ENCODE assay signal across 8 cellular contexts in genomic region chr20:47196091-47197081, GRCh38.
DNase-seq lines count a peak whose midpoint lies in the region; ATAC-seq, FAIRE-seq and TF ChIP-seq lines count a peak whose summit lies in the region.

No MANE protein-coding gene starts in this region.

- 33% methylated on average over 24 of the region's 34 CpGs for WGBS in HepG2 (ENCODE audit: low lambda C conversion rate)

- POLR2A ChIA-PET in HepG2 (lab: Yijun Ruan, JAX) = interaction anchor here (0.9 to 1.3 kb wide), 3 partner anchors 160 to 188 kb away, joined by 4 to 10 read pairs (median 8); partner anchors contain the start of gene ZMYND8

- in situ Hi-C loops in HepG2 (cut with HindIII; ENCODE audit: extremely low pct_ligation_motif_present, low pct_unique_long_range_greater_than_20kb) = loop anchor here (5.0 to 10.0 kb wide), 2 partner anchors 186 to 428 kb away; no protein-coding TSS in a partner anchor

- H2AFZ ChIP-seq in HepG2 (ENCODE audit: low read length) = peak overlapping the region; percentile 85

- no peaks in the 10 kb centered on the region for H3K79me2 ChIP-seq in HepG2 (ENCODE audit: insufficient read depth, low read length)

- BruUV-seq in HepG2 (replicated peaks; lab: Mats Ljungman, UMichigan) = no TSS peak

- H3K4me1 ChIP-seq in HepG2 (ENCODE audit: insufficient read depth, low read length) = peaks cover 41% of the 10 kb centered on the region

- peak; percentile 99 for TF ChIP-seq RAD21 in HepG2 (CRISPR knock-in tag; IDR thresholded peaks at IDR 0.05)

- ATAC-seq in GM21515 (IDR thresholded peaks at IDR 0.05; ENCODE audit: unreplicated experiment) = peak; percentile 59
- peak; percentile 56 for ATAC-seq in HepG2
- ATAC-seq in GM18870 (IDR thresholded peaks at IDR 0.05; ENCODE audit: unreplicated experiment) = no peak

- no peak for TF ChIP-seq EP300 in HepG2 (IDR thresholded peaks at IDR 0.05; ENCODE audit: low read depth in 2 of 2, low read length in 2 of 2)
- peak; percentile 73 for TF ChIP-seq EP300 in HepG2 (CRISPR knock-in tag; IDR thresholded peaks at IDR 0.05; ENCODE audit: borderline replicate concordance)

- no peak for TF ChIP-seq POLR2A in HepG2 (IDR thresholded peaks at IDR 0.05; ENCODE audit: insufficient read depth in 1 of 2, low read depth in 2 of 2, low read length in 2 of 2)

- FAIRE-seq in HepG2 (lab: Jason Lieb, UNC) = peak; percentile 39

- H3K4me2 ChIP-seq in HepG2 (ENCODE audit: low read depth, low read length) = peak overlapping the region; percentile 95

- intact Hi-C loops in HepG2 (cut with micrococcal nuclease; ENCODE audit: unreplicated experiment) = loop anchor here (1.0 to 2.0 kb wide), 3 partner anchors 77 to 424 kb away; no protein-coding TSS in a partner anchor

- no peaks in the 10 kb centered on the region for H4K20me1 ChIP-seq in HepG2 (ENCODE audit: insufficient read depth, low read length)

- H3K9me3 ChIP-seq in HepG2 (ENCODE audit: low read length) = no peaks in the 10 kb centered on the region

- no peak overlapping the region; the same call in 1 of the 2 replicates for H3K9ac ChIP-seq in HepG2 (ENCODE audit: insufficient read depth, low read depth, low read length)

- H3K27me3 ChIP-seq in HepG2 (ENCODE audit: control insufficient read depth in 1 of 2, insufficient read depth in 2 of 2, low read length in 2 of 2) = peaks cover 0 to 7% of the 10 kb centered on the region in 2 experiments; a peak in 3 of 5 replicates

- no peaks in the 10 kb centered on the region for H3K36me3 ChIP-seq in HepG2 (replicated peaks in 1 of 2; ENCODE audit: control insufficient read depth in 1 of 2, insufficient read depth in 2 of 2, low read length in 2 of 2)

- peak; percentile 69 for DNase-seq in Ammon's horn (ENCODE audit: low spot score)
- peak; percentile 72 for DNase-seq in NCI-H2171 treated with DMSO at 0.1 percent for 48 hours (lab: John Stamatoyannopoulos, UW)
- DNase-seq in activated CD4-positive, alpha-beta T cell treated with anti-CD3 and anti-CD28 coated beads for 24 hours (ENCODE audit: low read depth in 2 of 2) = peak; percentile 48 to 78
- peak; percentile 77 for DNase-seq in cerebellar cortex (ENCODE audit: low spot score)
- peak; percentile 70 for DNase-seq in HepG2 (ENCODE audit: low spot score)
- DNase-seq in stimulated activated CD4-positive, alpha-beta T cell treated with anti-CD3 and anti-CD28 coated beads, Interleukin-4, amount 100 ng/mL, for 24 hours = peak; percentile 80

- H3K4me3 ChIP-seq in HepG2 (replicated peaks in 1 of 3; ENCODE audit: insufficient read depth in 1 of 3, low read depth in 2 of 3, low read length in 3 of 3) = peak overlapping the region; percentile 15 to 64 (median 44); a peak in 5 of 6 replicates

- no peak overlapping the region for H3K27ac ChIP-seq in HepG2 (ENCODE audit: extremely low read length, insufficient read depth, low read length)

- CTCF ChIA-PET in HepG2 (lab: Yijun Ruan, JAX; ENCODE audit: low intra/inter-chr PET ratio, low total read pairs) = interaction anchor here (1.0 to 4.1 kb wide), 5 partner anchors 9 to 425 kb away, joined by 5 to 57 read pairs (median 7); no protein-coding TSS in a partner anchor

- peak; percentile 99 for TF ChIP-seq CTCF in HepG2 (CRISPR knock-in tag; IDR thresholded peaks at IDR 0.05)

TF ChIP-seq in HepG2, 621 proteins besides CTCF, POLR2A, EP300 and RAD21 (continues in another document):
- no peak for TF ChIP-seq ZHX1 (CRISPR knock-in tag; IDR thresholded peaks at IDR 0.05; ENCODE audit: low read depth)
- no peak for TF ChIP-seq PCBP2 (optimal IDR thresholded peaks at IDR 0.05; ENCODE audit: low read depth, low read length, poor library complexity, severe bottlenecking)
- TF ChIP-seq ZBED4 (CRISPR knock-in tag; IDR thresholded peaks at IDR 0.05; ENCODE audit: borderline replicate concordance) = peak; percentile 83
- no peak for TF ChIP-seq ZNF138 (CRISPR knock-in tag; IDR thresholded peaks at IDR 0.05; ENCODE audit: low read depth)
- TF ChIP-seq TBP (CRISPR knock-in tag; IDR thresholded peaks at IDR 0.05) = no peak
- TF ChIP-seq JARID2 (CRISPR knock-in tag; IDR thresholded peaks at IDR 0.05; ENCODE audit: insufficient replicate concordance) = no peak
- TF ChIP-seq ZNF136 (CRISPR knock-in tag; IDR thresholded peaks at IDR 0.05; ENCODE audit: low read depth) = peak; percentile 94
- peak; percentile 62; the same call in 1 of the 2 replicates for TF ChIP-seq GMEB1 (CRISPR knock-in tag; IDR thresholded peaks at IDR 0.05; ENCODE audit: borderline replicate concordance)
- peak; percentile 62 for TF ChIP-seq GABPB1 (CRISPR knock-in tag; IDR thresholded peaks at IDR 0.05)
- TF ChIP-seq BHLHE40 (IDR thresholded peaks at IDR 0.05; ENCODE audit: low read length) = no peak
- no peak for TF ChIP-seq SRF (IDR thresholded peaks at IDR 0.05; ENCODE audit: low read depth, low read length)
- TF ChIP-seq ZNF605 (CRISPR knock-in tag; IDR thresholded peaks at IDR 0.05) = peak; percentile 89
- TF ChIP-seq ZNF704 (CRISPR knock-in tag; IDR thresholded peaks at IDR 0.05; ENCODE audit: borderline replicate concordance) = no peak
- TF ChIP-seq STAG1 (CRISPR knock-in tag; IDR thresholded peaks at IDR 0.05) = peak; percentile 100
